ENCODE assay signal across 31 cellular contexts in genomic region chrX:141455103-141455502, GRCh38.
"Had no signal": no experiment of that assay in that cellular context is flagged by ENCODE, and none has a peak within 500 bp of the region (broad histone marks: within the 10 kb centered on the region; RNA-seq: fewer than 3 reads in every experiment).

No MANE protein-coding gene starts in this region.

- H3K9me3 Mint-ChIP-seq: type B pancreatic cell had no signal

- DNase-seq: natural killer cell; occipital lobe; ovary; posterior cingulate gyrus; psoas muscle; right cardiac atrium; spleen; stimulated activated CD4-positive, alpha-beta T cell treated with anti-CD3 and anti-CD28 coated beads, Interleukin-12 subunit alpha, Interleukin-12 subunit beta, amount 100 ng/mL, for 4 hours; stimulated activated CD4-positive, alpha-beta T cell treated with anti-CD3 and anti-CD28 coated beads, Interleukin-1b, Interleukin-23, amount 100 ng/mL, for 48 hours; stimulated activated CD4-positive, alpha-beta T cell treated with anti-CD3 and anti-CD28 coated beads, Interleukin-4, amount 100 ng/mL, for 1 hour; stimulated activated CD4-positive, alpha-beta T cell treated with anti-CD3 and anti-CD28 coated beads, Interleukin-4, amount 100 ng/mL, for 4 hours; stimulated activated CD8-positive, alpha-beta memory T cell treated with anti-CD3 and anti-CD28 coated beads, Interleukin-4, amount 100 ng/mL, for 48 hours; stimulated activated naive CD4-positive, alpha-beta T cell; stimulated activated naive CD8-positive, alpha-beta T cell treated with anti-CD3 and anti-CD28 coated beads, Interleukin-15, amount 100 ng/mL, for 72 hours; stimulated activated naive CD8-positive, alpha-beta T cell treated with anti-CD3 and anti-CD28 coated beads, Interleukin-15, Interleukin-2, amounts not matched to agents 100 U/mL and 50 U/mL, for 24 hours; substantia nigra; testis; tibial artery; transverse colon; upper lobe of right lung; uterus had no signal

- H2AFZ ChIP-seq: neural progenitor cell, parathyroid adenoma had no signal

- H3K27me3 Mint-ChIP-seq: progenitor cell of endocrine pancreas; stimulated activated memory B cell treated with anti-CD40 and anti-IgM and Interleukin-4, amounts not matched to agents 10 μg/mL and 1 μg/mL and 100 μg/mL, for 72 hours; stimulated activated naive CD8-positive, alpha-beta T cell treated with anti-CD3 and anti-CD28 coated beads, Interleukin-15, amount 100 ng/mL, for 72 hours; type B pancreatic cell had no signal

- H3K27ac Mint-ChIP-seq: natural killer cell; nephron; neural progenitor cell; progenitor cell of endocrine pancreas; stimulated activated memory B cell treated with anti-CD40 and anti-IgM and Interleukin-4, amounts not matched to agents 10 μg/mL and 1 μg/mL and 100 μg/mL, for 72 hours; stimulated activated naive CD8-positive, alpha-beta T cell treated with anti-CD3 and anti-CD28 coated beads, Interleukin-15, amount 100 ng/mL, for 72 hours; type B pancreatic cell had no signal

- H3K79me2 ChIP-seq: parathyroid adenoma had no signal

- H3K4me2 ChIP-seq: neural progenitor cell, smooth muscle cell had no signal

- H3K4me3 ChIP-seq: neural progenitor cell, ovary, psoas muscle, skin epidermis, smooth muscle cell, spleen, suprapubic skin, testis, tibial artery, transverse colon, upper lobe of right lung, uterus had no signal

- H3K36me3 ChIP-seq: neural progenitor cell, ovary, spleen, suprapubic skin, tibial artery, transverse colon, upper lobe of right lung, uterus had no signal

- ATAC-seq: natural killer cell; psoas muscle; right cardiac atrium; sciatic nerve; stimulated activated memory B cell treated with anti-CD40 and anti-IgM and Interleukin-4, amounts not matched to agents 10 μg/mL and 1 μg/mL and 100 μg/mL, for 72 hours; stimulated activated naive CD8-positive, alpha-beta T cell treated with anti-CD3 and anti-CD28 coated beads, Interleukin-15, amount 100 ng/mL, for 72 hours; stimulated activated naive CD8-positive, alpha-beta T cell treated with anti-CD3 and anti-CD28 coated beads, Interleukin-15, Interleukin-2, amounts not matched to agents 100 U/mL and 50 U/mL, for 24 hours; upper lobe of right lung had no signal

- H3K27me3 ChIP-seq: neural progenitor cell, ovary, spleen, suprapubic skin, testis, tibial artery, transverse colon, upper lobe of right lung, uterus had no signal

- H3K4me1 ChIP-seq: neural progenitor cell, parathyroid adenoma, psoas muscle, spleen, suprapubic skin, testis, tibial artery, transverse colon, upper lobe of right lung, uterus had no signal

- H3K9ac ChIP-seq: neural progenitor cell, parathyroid adenoma had no signal

- H3K27ac ChIP-seq: neural progenitor cell, ovary, parathyroid adenoma, psoas muscle, skin epidermis, spleen, suprapubic skin, testis, tibial artery, transverse colon, upper lobe of right lung, uterus had no signal

- H3K9me3 ChIP-seq: ovary, psoas muscle, suprapubic skin, testis, tibial artery, transverse colon, upper lobe of right lung, uterus had no signal

- H3K4me3 Mint-ChIP-seq: natural killer cell; nephron; neural progenitor cell; stimulated activated memory B cell treated with anti-CD40 and anti-IgM and Interleukin-4, amounts not matched to agents 10 μg/mL and 1 μg/mL and 100 μg/mL, for 72 hours; stimulated activated naive CD8-positive, alpha-beta T cell treated with anti-CD3 and anti-CD28 coated beads, Interleukin-15, amount 100 ng/mL, for 72 hours; type B pancreatic cell had no signal

- H3K4me1 Mint-ChIP-seq: natural killer cell; nephron; neural progenitor cell; stimulated activated memory B cell treated with anti-CD40 and anti-IgM and Interleukin-4, amounts not matched to agents 10 μg/mL and 1 μg/mL and 100 μg/mL, for 72 hours; stimulated activated naive CD8-positive, alpha-beta T cell treated with anti-CD3 and anti-CD28 coated beads, Interleukin-15, amount 100 ng/mL, for 72 hours had no signal

- H3K36me3 Mint-ChIP-seq: natural killer cell; neural progenitor cell; stimulated activated memory B cell treated with anti-CD40 and anti-IgM and Interleukin-4, amounts not matched to agents 10 μg/mL and 1 μg/mL and 100 μg/mL, for 72 hours; type B pancreatic cell had no signal
